9 cellular contexts compared by ENCODE assay signal in the genomic region with DNA sequence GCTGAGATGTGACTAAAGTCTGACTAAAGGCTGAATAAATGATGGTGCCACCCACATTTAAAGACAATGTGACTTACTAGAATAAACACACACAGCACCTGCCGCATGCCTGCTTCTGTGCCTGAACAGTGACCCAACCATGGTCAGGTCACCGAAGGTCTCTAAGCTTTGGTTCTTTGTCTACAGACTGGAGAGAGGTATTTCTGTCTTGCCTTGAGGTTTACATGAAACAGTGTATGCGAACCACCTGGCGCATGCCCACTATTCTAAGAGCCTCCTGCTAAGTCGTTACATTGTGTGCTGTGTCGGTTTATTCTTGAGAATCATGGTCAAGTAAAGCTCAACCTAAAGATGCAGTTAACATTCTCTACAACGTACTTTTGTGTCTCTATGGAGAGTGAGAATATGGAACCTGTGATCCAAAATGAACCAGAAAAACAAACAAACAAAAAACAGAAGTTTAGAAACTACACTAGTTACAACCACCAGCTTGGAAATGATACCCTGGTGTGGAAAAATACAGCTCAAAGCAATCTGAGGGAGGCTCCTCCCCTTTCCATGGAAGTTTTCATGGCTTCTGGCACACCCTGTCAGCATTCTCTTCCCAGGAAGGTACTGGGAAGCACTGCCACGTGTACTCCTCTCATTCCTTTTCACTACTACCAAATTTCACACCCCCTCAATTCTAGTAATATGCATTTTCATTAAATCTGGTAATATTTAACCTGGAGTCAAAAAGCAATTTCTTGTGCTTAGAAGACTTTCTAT. TPM values are rescaled to one million over a fixed set of nuclear protein-coding genes. Genes with fewer than 3 reads are reported as not detected.
A peak's percentile ranks its signal among the peaks of the same experiment; 100 is the strongest.
DNase-seq lines count a peak whose midpoint lies in the region; ATAC-seq and TF ChIP-seq lines count a peak whose summit lies in the region.
"Had no signal": no experiment of that assay in that cellular context is flagged by ENCODE, and none has a peak within 500 bp of the region (broad histone marks: within the 10 kb centered on the region; RNA-seq: fewer than 3 reads in every experiment).

No MANE protein-coding gene starts in this region.

- H3K27ac ChIP-seq in naive thymus-derived CD4-positive, alpha-beta T cell (ENCODE audit: low read depth, low read length) = no peak overlapping the region
- no peak overlapping the region for H3K27ac ChIP-seq in A673 (ENCODE audit: low read depth, low read length, poor library complexity, severe bottlenecking)

- H3K9me3 Mint-ChIP-seq in naive thymus-derived CD4-positive, alpha-beta T cell = peaks cover 0 to 5% (median 0%) of the 10 kb centered on the region in 11 donors

- peak overlapping the region in 9 of 10 donors; percentile 23 to 86 (median 81) for H3K4me3 Mint-ChIP-seq in naive thymus-derived CD4-positive, alpha-beta T cell

- CTCF ChIA-PET in naive thymus-derived CD4-positive, alpha-beta T cell (lab: Charles Lee) = interaction anchor here (0.6 to 1.8 kb wide), 4 partner anchors 12 to 115 kb away, joined by 3 to 5 read pairs (median 4); no protein-coding TSS in a partner anchor
- CTCF ChIA-PET in A673 (lab: Charles Lee) = no interaction called here

- POLR2A ChIA-PET in naive thymus-derived CD4-positive, alpha-beta T cell (lab: Charles Lee) = interaction anchor here (0.8 to 3.1 kb wide), 6 partner anchors 12 to 166 kb away, joined by 3 to 17 read pairs (median 6); partner anchors contain the start of gene VOPP1
- POLR2A ChIA-PET in A673 (lab: Charles Lee; ENCODE audit: low non-redundant PET) = interaction anchor here (0.6 kb wide), 2 partner anchors 489 to 723 kb away, joined by 4 to 14 read pairs; no protein-coding TSS in a partner anchor

- H3K27me3 ChIP-seq in naive thymus-derived CD4-positive, alpha-beta T cell (ENCODE audit: control insufficient read depth in 2 of 2, insufficient read depth in 2 of 2, low read length in 2 of 2) = no peaks in the 10 kb centered on the region
- no peaks in the 10 kb centered on the region for H3K27me3 ChIP-seq in A673 (replicated peaks; ENCODE audit: insufficient read depth, low read depth, low read length, poor library complexity)

- peaks cover 0 to 25% (median 10%) of the 10 kb centered on the region in 5 donors for H3K36me3 Mint-ChIP-seq in naive thymus-derived CD4-positive, alpha-beta T cell

- no peak for TF ChIP-seq CTCF in GM12865 (IDR thresholded peaks at IDR 0.05; ENCODE audit: insufficient read depth, low read depth, low read length, missing control alignments)
- TF ChIP-seq CTCF in A673 (conservative IDR thresholded peaks at IDR 0.05; ENCODE audit: low read depth, low read length) = no peak

- H3K9me3 ChIP-seq in naive thymus-derived CD4-positive, alpha-beta T cell (ENCODE audit: control insufficient read depth in 2 of 3, low read length in 3 of 3) = no peaks in the 10 kb centered on the region
- H3K9me3 ChIP-seq in A673 (ENCODE audit: low read depth, low read length, poor library complexity, severe bottlenecking) = no peaks in the 10 kb centered on the region

- H3K27me3 Mint-ChIP-seq in naive thymus-derived CD4-positive, alpha-beta T cell = peaks cover 0 to 2% (median 0%) of the 10 kb centered on the region in 5 donors

- H3K36me3 ChIP-seq in naive thymus-derived CD4-positive, alpha-beta T cell (ENCODE audit: control insufficient read depth in 2 of 3, insufficient read depth in 3 of 3, low read length in 3 of 3) = no peaks in the 10 kb centered on the region
- H3K36me3 ChIP-seq in A673 (ENCODE audit: insufficient read depth, low read length, poor library complexity, severe bottlenecking) = no peaks in the 10 kb centered on the region

- DNase-seq in GM12865 (ENCODE audit: low read depth) = peak; percentile 88
- DNase-seq in activated T-cell treated with anti-CD3 and anti-CD28 coated beads, Interleukin-2, amount 50 U/mL, for 48 hours = peak; percentile 55 to 56
- DNase-seq in naive thymus-derived CD4-positive, alpha-beta T cell = no peak
- DNase-seq in A673 (ENCODE audit: low spot score) = no peak
- no peak for DNase-seq in SKM-1 (lab: John Stamatoyannopoulos, UW; ENCODE audit: unreplicated experiment)
- no peak for DNase-seq in NCI-H1930 (lab: John Stamatoyannopoulos, UW)
- DNase-seq: Karpas-422 had no signal

- peak overlapping the region in 8 of 9 donors; percentile 77 to 98 (median 82) for H3K27ac Mint-ChIP-seq in naive thymus-derived CD4-positive, alpha-beta T cell

- intact Hi-C loops in naive thymus-derived CD4-positive, alpha-beta T cell (cut with micrococcal nuclease) = loop anchor here (2.0 to 5.0 kb wide), 7 partner anchors 16 to 675 kb away; partner anchors contain the start of gene CHCHD2 (in 1 of the 2)
- intact Hi-C loops in A673 (cut with micrococcal nuclease; ENCODE audit: unreplicated experiment) = no loop called here

- peaks cover 58 to 82% (median 78%) of the 10 kb centered on the region in 7 donors for H3K4me1 Mint-ChIP-seq in naive thymus-derived CD4-positive, alpha-beta T cell

- peaks cover 53 to 66% of the 10 kb centered on the region in 2 donors for H3K4me1 ChIP-seq in naive thymus-derived CD4-positive, alpha-beta T cell (ENCODE audit: control insufficient read depth in 2 of 2, insufficient read depth in 2 of 2, low read length in 2 of 2)
- peaks cover 27% of the 10 kb centered on the region for H3K4me1 ChIP-seq in A673 (ENCODE audit: insufficient read depth, low read length, poor library complexity, severe bottlenecking)

- ATAC-seq in GM21529 (IDR thresholded peaks at IDR 0.05; ENCODE audit: unreplicated experiment) (peak; percentile 11), GM21825 (IDR thresholded peaks at IDR 0.05; ENCODE audit: unreplicated experiment) (no peak)
- ATAC-seq in naive thymus-derived CD4-positive, alpha-beta T cell = no peak

- H3K4me3 ChIP-seq in GM12865 (ENCODE audit: low read depth, low read length) (peak overlapping the region; percentile 42), A673 (ENCODE audit: low read depth, low read length, poor library complexity, severe bottlenecking) (no peak overlapping the region)
- no peak overlapping the region for H3K4me3 ChIP-seq in naive thymus-derived CD4-positive, alpha-beta T cell (ENCODE audit: low read length)

- no TSS peak for BruUV-seq in A673 (replicated peaks; lab: Mats Ljungman, UMichigan)

RNA-seq across cellular contexts. Expression of gene VOPP1, which starts 40.0 kb away (rescaled TPM):
- 100 to 1,000 TPM in 1 of 5 experiments, 10 to 100 TPM in 4; 66.2 to 111 (median 82.0) TPM for total RNA-seq in naive thymus-derived CD4-positive, alpha-beta T cell
- polyA plus RNA-seq in naive thymus-derived CD4-positive, alpha-beta T cell = 10 to 100 TPM; 33.6 to 35.0 TPM
- total RNA-seq in A673 (2021) = 44.8 and 49.6 TPM in 2 replicates

Comparison
In these comparisons a context has a peak if more than half of its experiments do, and no peak if none do; other contexts are left out.
1. DNase-seq: peak in GM12865 (single experiment) and activated T-cell treated with anti-CD3 and anti-CD28 coated beads, Interleukin-2, amount 50 U/mL, for 48 hours (2 of 2); none in naive thymus-derived CD4-positive, alpha-beta T cell (0 of 9), A673 (single experiment), SKM-1 (single experiment) and NCI-H1930 (0 of 2).